Comparison of ENCODE assay signal across 1 cellular context in genomic region chr3:172271386-172271976, GRCh38.
TF ChIP-seq lines count a peak whose summit lies in the region.

No MANE protein-coding gene starts in this region.

TF ChIP-seq in HepG2, 621 proteins besides CTCF, POLR2A, EP300 and RAD21 (continued from another document):
- TF ChIP-seq ZNF280B (CRISPR knock-in tag; IDR thresholded peaks at IDR 0.05; ENCODE audit: borderline replicate concordance) (no peak), ZNF790 (CRISPR knock-in tag; IDR thresholded peaks at IDR 0.05; ENCODE audit: borderline replicate concordance) (no peak), NR2F1 (CRISPR knock-in tag; IDR thresholded peaks at IDR 0.05) (no peak), ZNF598 (CRISPR knock-in tag; IDR thresholded peaks at IDR 0.05; ENCODE audit: borderline replicate concordance) (no peak), ZFP36L1 (CRISPR knock-in tag; IDR thresholded peaks at IDR 0.05) (no peak), ZBTB43 (CRISPR knock-in tag; conservative IDR thresholded peaks at IDR 0.05) (no peak), TCF7L2 (IDR thresholded peaks at IDR 0.05; ENCODE audit: low read depth, low read length) (no peak), ZNF737 (CRISPR knock-in tag; IDR thresholded peaks at IDR 0.05; ENCODE audit: borderline replicate concordance) (no peak), ETV6 (CRISPR knock-in tag; conservative IDR thresholded peaks at IDR 0.05) (no peak), ZNF639 (CRISPR knock-in tag; conservative IDR thresholded peaks at IDR 0.05) (no peak), ZNF589 (CRISPR knock-in tag; conservative IDR thresholded peaks at IDR 0.05) (no peak), ZFP36L2 (CRISPR knock-in tag; IDR thresholded peaks at IDR 0.05) (no peak)
